Comparison of ENCODE assay signal across 23 cellular contexts in genomic region chr10:47254611-47255010, GRCh38. TPM values are rescaled to one million over a fixed set of nuclear protein-coding genes. Genes with fewer than 3 reads are reported as not detected.
A peak's percentile ranks its signal among the peaks of the same experiment; 100 is the strongest.
DNase-seq lines count a peak whose midpoint lies in the region; ATAC-seq and TF ChIP-seq lines count a peak whose summit lies in the region.
"Had no signal": no experiment of that assay in that cellular context is flagged by ENCODE, and none has a peak within 500 bp of the region (broad histone marks: within the 10 kb centered on the region; RNA-seq: fewer than 3 reads in every experiment).

No MANE protein-coding gene starts in this region.

- TF ChIP-seq CTCF in neutrophil (IDR thresholded peaks at IDR 0.05), result no peak

- H3K36me3 Mint-ChIP-seq in immature natural killer cell, result no peaks in the 10 kb centered on the region
- H3K36me3 Mint-ChIP-seq: brain had no signal

- peaks cover 59 to 60% of the 10 kb centered on the region in 2 experiments for H3K4me1 ChIP-seq in neutrophil (ENCODE audit: control insufficient read depth in 1 of 2, insufficient read depth in 1 of 2, low read depth in 1 of 2, low read length in 1 of 2)
- H3K4me1 ChIP-seq: esophagus squamous epithelium, lower lobe of right lung had no signal

- peak overlapping the region; percentile 98 for H3K27ac ChIP-seq in KOPT-K1 (ENCODE audit: low read depth, low read length, poor library complexity, severe bottlenecking)
- peak overlapping the region; percentile 85 for H3K27ac ChIP-seq in neutrophil
- H3K27ac ChIP-seq: esophagus squamous epithelium, gastroesophageal sphincter, lower lobe of right lung had no signal

- no peaks in the 10 kb centered on the region for H3K27me3 ChIP-seq in neutrophil
- H3K27me3 ChIP-seq: gastroesophageal sphincter, right atrium auricular region had no signal

- H3K27me3 Mint-ChIP-seq in immature natural killer cell (ENCODE audit: low read depth in 3 of 3), result peaks cover 0 to 7% (median 1%) of the 10 kb centered on the region in 3 donors
- H3K27me3 Mint-ChIP-seq: activated naive CD4-positive, alpha-beta T cell treated with anti-CD3 and anti-CD28 coated beads, Interleukin-2, amount 10 ng/mL, durations not matched to agents 7 days and 5 days; activated T-cell treated with anti-CD3 and anti-CD28 coated beads, Interleukin-2, amount 50 U/mL, for 24 hours had no signal

- no peak for ATAC-seq in HG02852 (IDR thresholded peaks at IDR 0.05; ENCODE audit: unreplicated experiment)
- ATAC-seq: gastroesophageal sphincter had no signal

- no peak overlapping the region for H3K4me3 Mint-ChIP-seq in immature natural killer cell
- H3K4me3 Mint-ChIP-seq: activated naive CD4-positive, alpha-beta T cell treated with anti-CD3 and anti-CD28 coated beads, Interleukin-2, amount 10 ng/mL, durations not matched to agents 7 days and 5 days; activated T-cell treated with anti-CD3 and anti-CD28 coated beads, Interleukin-2, amount 50 U/mL, for 24 hours; brain had no signal

- peaks cover 20 to 23% of the 10 kb centered on the region in 2 donors for H3K4me1 Mint-ChIP-seq in immature natural killer cell

- no peaks in the 10 kb centered on the region for H3K36me3 ChIP-seq in KOPT-K1 (ENCODE audit: insufficient read depth, low read length)
- no peaks in the 10 kb centered on the region for H3K36me3 ChIP-seq in neutrophil
- H3K36me3 ChIP-seq: esophagus squamous epithelium, gastroesophageal sphincter, lower lobe of right lung, right atrium auricular region had no signal

- H3K9me3 ChIP-seq in KOPT-K1 (ENCODE audit: insufficient read depth, low read length, poor library complexity, severe bottlenecking), result no peaks in the 10 kb centered on the region
- H3K9me3 ChIP-seq in neutrophil, result no peaks in the 10 kb centered on the region
- H3K9me3 ChIP-seq: esophagus squamous epithelium, gastroesophageal sphincter, lower lobe of right lung, right atrium auricular region had no signal

- H3K27ac Mint-ChIP-seq in immature natural killer cell, result no peak overlapping the region
- H3K27ac Mint-ChIP-seq: activated naive CD4-positive, alpha-beta T cell treated with anti-CD3 and anti-CD28 coated beads, Interleukin-2, amount 10 ng/mL, durations not matched to agents 7 days and 5 days; activated T-cell treated with anti-CD3 and anti-CD28 coated beads, Interleukin-2, amount 50 U/mL, for 24 hours had no signal

- no peak overlapping the region for H3K4me3 ChIP-seq in neutrophil (ENCODE audit: low read depth in 1 of 2, low read length in 1 of 2)
- H3K4me3 ChIP-seq: esophagus squamous epithelium, gastroesophageal sphincter, lower lobe of right lung, right atrium auricular region had no signal

- H3K9me3 Mint-ChIP-seq in immature natural killer cell, result no peaks in the 10 kb centered on the region
- H3K9me3 Mint-ChIP-seq: brain had no signal

- DNase-seq in NCI-H2171 treated with DMSO at 0.1 percent for 48 hours (lab: John Stamatoyannopoulos, UW) (peak; percentile 6), NCI-H2171 (lab: John Stamatoyannopoulos, UW) (no peak), astrocyte of the hippocampus (ENCODE audit: low read depth, low spot score) (peak; percentile 20), NCI-H524 (lab: John Stamatoyannopoulos, UW) (no peak), immature natural killer cell (no peak)
- DNase-seq: activated CD4-positive, CD25-positive, alpha-beta regulatory T cell; activated naive CD4-positive, alpha-beta T cell treated with anti-CD3 and anti-CD28 coated beads, Interleukin-2, amount 10 ng/mL, durations not matched to agents 7 days and 5 days; activated T-cell treated with anti-CD3 and anti-CD28 coated beads, Interleukin-2, amount 50 U/mL, for 24 hours; AML-193; COR-L47; effector memory CD4-positive, alpha-beta T cell; esophagus squamous epithelium; lower lobe of right lung; NCI-H1417 treated with DMSO at 0.1 percent for 48 hours; NCI-H2107; NCI-H510A treated with DMSO at 0.1 percent for 48 hours had no signal

RNA-seq across cellular contexts. Expression of gene GDF10, which starts 45.4 kb away (rescaled TPM):
- not detected for polyA plus RNA-seq in immature natural killer cell
- polyA plus RNA-seq: keratinocyte had no signal

Comparison
In these comparisons a context has a peak if more than half of its experiments do, and no peak if none do; other contexts are left out.
1. DNase-seq: peak in NCI-H2171 treated with DMSO at 0.1 percent for 48 hours (single experiment) and astrocyte of the hippocampus (single experiment); none in NCI-H2171 (single experiment), NCI-H524 (0 of 2) and immature natural killer cell (0 of 3).